8 cellular contexts compared by ENCODE assay signal in the genomic region with DNA sequence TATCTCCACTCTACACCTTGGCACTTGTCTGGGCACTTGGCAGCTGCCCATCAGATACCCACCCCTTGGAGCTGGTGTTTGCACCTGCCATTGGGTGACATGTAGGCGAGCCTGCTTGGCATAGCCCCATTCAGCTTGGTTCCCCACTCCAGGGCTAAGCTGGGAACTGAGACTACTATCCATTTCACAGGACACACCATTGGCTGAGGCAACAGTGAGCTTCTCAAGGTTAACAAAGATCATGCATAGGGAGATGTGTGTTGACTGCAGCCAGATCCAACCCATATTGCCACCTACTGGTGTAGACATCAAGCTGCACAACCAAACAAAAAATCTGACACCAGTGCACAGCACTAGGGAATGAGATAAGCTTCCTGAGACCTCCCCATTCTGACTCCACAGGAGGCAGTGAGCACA.
DNase-seq lines count a peak whose midpoint lies in the region; ATAC-seq and TF ChIP-seq lines count a peak whose summit lies in the region.

No MANE protein-coding gene starts in this region.

- peak; percentile 86 for ATAC-seq in GM21723 (IDR thresholded peaks at IDR 0.05; ENCODE audit: unreplicated experiment)

- no peaks in the 10 kb centered on the region for H3K9me3 ChIP-seq in thyroid gland

- TF ChIP-seq CTCF in GM12872 (IDR thresholded peaks at IDR 0.05; ENCODE audit: insufficient read depth, low read depth, low read length) (peak; percentile 73), VCaP (conservative IDR thresholded peaks at IDR 0.05) (peak; percentile 66), thyroid gland (IDR thresholded peaks at IDR 0.05) (no peak)

- no peaks in the 10 kb centered on the region for H3K27me3 ChIP-seq in thyroid gland

- no peak for TF ChIP-seq POLR2A in thyroid gland (IDR thresholded peaks at IDR 0.05)

- H3K4me3 ChIP-seq in thyroid gland (replicated peaks in 1 of 3) = no peak overlapping the region

- intact Hi-C loops in thyroid gland (cut with DNase I) = no loop called here

- no peaks in the 10 kb centered on the region for H3K36me3 ChIP-seq in thyroid gland

- H3K27ac ChIP-seq in VCaP (no peak overlapping the region), thyroid gland (no peak overlapping the region)

- WGBS in thyroid gland, 2 donors = 71 to 100% methylated on average over 1 of the region's 1 CpG

- no peaks in the 10 kb centered on the region for H3K4me1 ChIP-seq in thyroid gland

- DNase-seq in HuH-7 (ENCODE audit: low spot score) = peak; percentile 30
- DNase-seq in mucosa of gallbladder (ENCODE audit: low spot score) = peak; percentile 22
- no peak for DNase-seq in dedifferentiated amniotic fluid mesenchymal stem cell (ENCODE audit: extremely low spot score)
- no peak for DNase-seq in NCI-H128 (lab: John Stamatoyannopoulos, UW; ENCODE audit: unreplicated experiment)
- no peak for DNase-seq in thyroid gland

Comparison
In these comparisons a context has a peak if more than half of its experiments do, and no peak if none do; other contexts are left out.
1. CTCF ChIP-seq: peak in GM12872 (single experiment) and VCaP (single experiment); none in thyroid gland (0 of 6).
2. DNase-seq: peak in HuH-7 (single experiment) and mucosa of gallbladder (single experiment); none in dedifferentiated amniotic fluid mesenchymal stem cell (single experiment), NCI-H128 (single experiment) and thyroid gland (0 of 2).